In genomic region chr2:30265441-30266015, GRCh38 we compare ENCODE assay signal across 10 cellular contexts. TPM values are rescaled to one million over a fixed set of nuclear protein-coding genes. Genes with fewer than 3 reads are reported as not detected.
DNase-seq lines count a peak whose midpoint lies in the region; ATAC-seq, FAIRE-seq and TF ChIP-seq lines count a peak whose summit lies in the region.
"Had no signal": no experiment of that assay in that cellular context is flagged by ENCODE, and none has a peak within 500 bp of the region (broad histone marks: within the 10 kb centered on the region; RNA-seq: fewer than 3 reads in every experiment).

No MANE protein-coding gene starts in this region.

- no peaks in the 10 kb centered on the region for H3K9me2 ChIP-seq in Loucy (replicated peaks; ENCODE audit: low read depth, low read length)

- peak overlapping the region; percentile 97 to 98 for H3K27ac Mint-ChIP-seq in natural killer cell treated with Interleukin-12 subunit alpha and Interleukin-12 subunit beta and Interleukin-15 and Interleukin-18, amount 100 ng/mL, for 72 hours

- peak overlapping the region; percentile 77 to 91 (median 80) for H3K4me2 ChIP-seq in BLaER1 treated with 17β-estradiol and CSF1 and Interleukin-3, amounts not matched to agents 10 nM and 100 nM
- peak overlapping the region; percentile 71 for H3K4me2 ChIP-seq in Loucy (ENCODE audit: low read depth, low read length, poor library complexity, severe bottlenecking)

- peaks cover 20 to 56% (median 25%) of the 10 kb centered on the region in 10 experiments for H3K4me1 ChIP-seq in BLaER1 treated with 17β-estradiol and CSF1 and Interleukin-3, amounts not matched to agents 10 nM and 100 nM
- peaks cover 25% of the 10 kb centered on the region for H3K4me1 ChIP-seq in Loucy (ENCODE audit: insufficient read depth, low read length, poor library complexity, severe bottlenecking)

- peaks cover 22% of the 10 kb centered on the region for H3K36me3 Mint-ChIP-seq in natural killer cell treated with Interleukin-12 subunit alpha and Interleukin-12 subunit beta and Interleukin-15 and Interleukin-18, amount 100 ng/mL, for 72 hours

- H2AFZ ChIP-seq in Loucy (ENCODE audit: low read length), result peak overlapping the region; percentile 79; the same call in 1 of the 2 replicates

- peak overlapping the region in 8 of 11 experiments; percentile 11 to 59 (median 54); a peak in 12 of 22 replicates for H3K9ac ChIP-seq in BLaER1 treated with 17β-estradiol and CSF1 and Interleukin-3, amounts not matched to agents 10 nM and 100 nM
- peak overlapping the region; percentile 42 for H3K9ac ChIP-seq in Loucy (ENCODE audit: low read depth, low read length, poor library complexity, severe bottlenecking)

- H3K27ac ChIP-seq in BLaER1 treated with 17β-estradiol and CSF1 and Interleukin-3, amounts not matched to agents 10 nM and 100 nM, result peak overlapping the region; percentile 37 to 78 (median 71); a peak in 21 of 22 replicates

- peaks cover 65 to 72% of the 10 kb centered on the region in 2 donors for H3K4me1 Mint-ChIP-seq in natural killer cell treated with Interleukin-12 subunit alpha and Interleukin-12 subunit beta and Interleukin-15 and Interleukin-18, amount 100 ng/mL, for 72 hours (ENCODE audit: low read depth in 2 of 2)

- H3K79me2 ChIP-seq in Loucy (ENCODE audit: insufficient read depth, low read length), result no peaks in the 10 kb centered on the region

- no peaks in the 10 kb centered on the region for H4K20me1 ChIP-seq in BLaER1 treated with 17β-estradiol and CSF1 and Interleukin-3, amounts not matched to agents 10 nM and 100 nM
- no peaks in the 10 kb centered on the region for H4K20me1 ChIP-seq in Loucy (ENCODE audit: insufficient read depth, low read length, poor library complexity, severe bottlenecking)

- H3K36me3 ChIP-seq in BLaER1 treated with 17β-estradiol and CSF1 and Interleukin-3, amounts not matched to agents 10 nM and 100 nM, result peaks cover 0 to 4% (median under 1%) of the 10 kb centered on the region in 11 experiments; a peak in 4 of 22 replicates
- H3K36me3 ChIP-seq in Loucy (ENCODE audit: insufficient read depth, low read length), result peaks cover 1% of the 10 kb centered on the region; the same call in 1 of the 2 replicates
- H3K36me3 ChIP-seq in bronchial epithelial cell (ENCODE audit: control insufficient read depth, insufficient read depth, low read length), result no peaks in the 10 kb centered on the region

- H3K27me3 Mint-ChIP-seq in natural killer cell treated with Interleukin-12 subunit alpha and Interleukin-12 subunit beta and Interleukin-15 and Interleukin-18, amount 100 ng/mL, for 72 hours, result no peaks in the 10 kb centered on the region

- no peak for FAIRE-seq in bronchial epithelial cell (lab: Jason Lieb, UNC)

- TF ChIP-seq CTCF in Loucy (conservative IDR thresholded peaks at IDR 0.05; ENCODE audit: low read length), result no peak
- TF ChIP-seq CTCF in bronchial epithelial cell (IDR thresholded peaks at IDR 0.05; ENCODE audit: insufficient read depth, low read length, severe bottlenecking), result no peak

- ATAC-seq in natural killer cell treated with Interleukin-12 subunit alpha and Interleukin-12 subunit beta and Interleukin-15 and Interleukin-18, amount 100 ng/mL, for 72 hours, result peak in 1 of 2 donors; percentile 0
- no peak for ATAC-seq in HG02981 (IDR thresholded peaks at IDR 0.05; ENCODE audit: unreplicated experiment)

- peak overlapping the region; percentile 82 for H3K4me3 Mint-ChIP-seq in natural killer cell treated with Interleukin-12 subunit alpha and Interleukin-12 subunit beta and Interleukin-15 and Interleukin-18, amount 100 ng/mL, for 72 hours

- no peaks in the 10 kb centered on the region for H3F3A ChIP-seq in Loucy (ENCODE audit: low read depth)

- peaks cover 10 to 18% (median 15%) of the 10 kb centered on the region in 11 experiments for H3K9me3 ChIP-seq in BLaER1 treated with 17β-estradiol and CSF1 and Interleukin-3, amounts not matched to agents 10 nM and 100 nM (replicated peaks in 1 of 11)
- no peaks in the 10 kb centered on the region for H3K9me3 ChIP-seq in Loucy (ENCODE audit: insufficient read depth, low read depth, low read length)

- H3K4me3 ChIP-seq in BLaER1 treated with 17β-estradiol and CSF1 and Interleukin-3, amounts not matched to agents 10 nM and 100 nM, result peak overlapping the region in 1 of 10 experiments; percentile 5; a peak in 1 of 20 replicates
- H3K4me3 ChIP-seq in Loucy (ENCODE audit: low read length, poor library complexity, severe bottlenecking) (peak overlapping the region; percentile 57), bronchial epithelial cell (ENCODE audit: low read depth, low read length) (no peak overlapping the region)

- peaks cover 10% of the 10 kb centered on the region for H3K9me3 Mint-ChIP-seq in natural killer cell treated with Interleukin-12 subunit alpha and Interleukin-12 subunit beta and Interleukin-15 and Interleukin-18, amount 100 ng/mL, for 72 hours

- DNase-seq in bronchial epithelial cell (ENCODE audit: low read depth) (peak; percentile 21), SK-N-DZ (ENCODE audit: low spot score) (no peak), cerebellum (ENCODE audit: low spot score) (no peak)
- no peak for DNase-seq in natural killer cell treated with Interleukin-12 subunit alpha and Interleukin-12 subunit beta and Interleukin-15 and Interleukin-18, amount 100 ng/mL, for 72 hours (ENCODE audit: low spot score)
- no peak for DNase-seq in activated CD4-positive, CD25-positive, alpha-beta regulatory T cell (lab: John Stamatoyannopoulos, UW)
- DNase-seq: Karpas-422 had no signal

- no peaks in the 10 kb centered on the region for H3K27me3 ChIP-seq in BLaER1 treated with 17β-estradiol and CSF1 and Interleukin-3, amounts not matched to agents 10 nM and 100 nM
- H3K27me3 ChIP-seq in Loucy (ENCODE audit: insufficient read depth, low read length, poor library complexity, severe bottlenecking) (no peaks in the 10 kb centered on the region), bronchial epithelial cell (ENCODE audit: control insufficient read depth, insufficient read depth, low read length) (peaks cover 3% of the 10 kb centered on the region)

RNA-seq across cellular contexts. Expression of gene LBH, which starts 34.2 kb away (rescaled TPM):
- total RNA-seq in bronchial epithelial cell (6.9 and 18.7 TPM in 2 replicates), cerebellum (71.4 TPM)
- 1,000 to 10,000 TPM in 1 of 2 donors, 100 to 1,000 TPM in 1; 206 to 1,155 TPM for total RNA-seq in natural killer cell treated with Interleukin-12 subunit alpha and Interleukin-12 subunit beta and Interleukin-15 and Interleukin-18, amount 100 ng/mL, for 72 hours
- polyA plus RNA-seq in SK-N-DZ (2014; cell fraction: cytosol; rRNA removed), result 16.2 and 36.0 TPM in 2 replicates
- polyA plus RNA-seq in SK-N-DZ (2014; cell fraction: nucleus; rRNA removed), result 5.2 and 9.8 TPM in 2 replicates
- total RNA-seq: G401 had no signal
